14 cellular contexts compared by ENCODE assay signal in genomic region chr18:42229211-42230210, GRCh38.
A peak's percentile ranks its signal among the peaks of the same experiment; 100 is the strongest.
DNase-seq lines count a peak whose midpoint lies in the region; ATAC-seq lines count a peak whose summit lies in the region.
"Had no signal": no experiment of that assay in that cellular context is flagged by ENCODE, and none has a peak within 500 bp of the region (broad histone marks: within the 10 kb centered on the region; RNA-seq: fewer than 3 reads in every experiment).

No MANE protein-coding gene starts in this region.

- H3K27ac Mint-ChIP-seq in activated naive CD4-positive, alpha-beta T cell treated with anti-CD3 and anti-CD28 coated beads for 36 hours: no peak overlapping the region
- H3K27ac Mint-ChIP-seq: CD4-positive, alpha-beta T cell had no signal

- no peaks in the 10 kb centered on the region for H3K27me3 Mint-ChIP-seq in activated naive CD4-positive, alpha-beta T cell treated with anti-CD3 and anti-CD28 coated beads for 36 hours (ENCODE audit: low read depth)
- H3K27me3 Mint-ChIP-seq: CD4-positive, alpha-beta T cell had no signal

- peak; percentile 26 for DNase-seq in cerebellum (ENCODE audit: low spot score)
- DNase-seq in activated naive CD4-positive, alpha-beta T cell treated with anti-CD3 and anti-CD28 coated beads for 36 hours: no peak
- DNase-seq in head of caudate nucleus: no peak
- DNase-seq in NCI-H1694 (lab: John Stamatoyannopoulos, UW): no peak
- no peak for DNase-seq in NCI-H2107 treated with DMSO at 0.1 percent for 48 hours (lab: John Stamatoyannopoulos, UW; ENCODE audit: unreplicated experiment)
- DNase-seq: amygdala; CD4-positive, alpha-beta T cell; effector CD8-positive, alpha-beta T cell; NCI-H1417; stimulated activated CD4-positive, alpha-beta T cell treated with anti-CD3 and anti-CD28 coated beads, Interleukin-4, amount 100 ng/mL, for 4 hours; substantia nigra had no signal

- CTCF ChIA-PET in activated naive CD4-positive, alpha-beta T cell treated with anti-CD3 and anti-CD28 coated beads for 36 hours (lab: Charles Lee): no interaction called here

- H3K4me3 Mint-ChIP-seq in activated naive CD4-positive, alpha-beta T cell treated with anti-CD3 and anti-CD28 coated beads for 36 hours: no peak overlapping the region
- H3K4me3 Mint-ChIP-seq: CD4-positive, alpha-beta T cell had no signal

- ATAC-seq in GM18907 (IDR thresholded peaks at IDR 0.05; ENCODE audit: unreplicated experiment): peak; percentile 100
- peak; percentile 98 for ATAC-seq in GM21717 (IDR thresholded peaks at IDR 0.05; ENCODE audit: unreplicated experiment)
- ATAC-seq in HG03103 (IDR thresholded peaks at IDR 0.05; ENCODE audit: low read depth, unreplicated experiment): peak; percentile 89

- no peaks in the 10 kb centered on the region for H3K9me3 Mint-ChIP-seq in activated naive CD4-positive, alpha-beta T cell treated with anti-CD3 and anti-CD28 coated beads for 36 hours
- H3K9me3 Mint-ChIP-seq: CD4-positive, alpha-beta T cell had no signal

- intact Hi-C loops in activated naive CD4-positive, alpha-beta T cell treated with anti-CD3 and anti-CD28 coated beads for 36 hours (cut with micrococcal nuclease): no loop called here
- intact Hi-C loops in head of caudate nucleus (cut with DNase I): no loop called here

- H3K4me1 Mint-ChIP-seq in activated naive CD4-positive, alpha-beta T cell treated with anti-CD3 and anti-CD28 coated beads for 36 hours (ENCODE audit: low read depth): no peaks in the 10 kb centered on the region

- H3K36me3 Mint-ChIP-seq in activated naive CD4-positive, alpha-beta T cell treated with anti-CD3 and anti-CD28 coated beads for 36 hours (ENCODE audit: low read depth): no peaks in the 10 kb centered on the region
